In the genomic region with DNA sequence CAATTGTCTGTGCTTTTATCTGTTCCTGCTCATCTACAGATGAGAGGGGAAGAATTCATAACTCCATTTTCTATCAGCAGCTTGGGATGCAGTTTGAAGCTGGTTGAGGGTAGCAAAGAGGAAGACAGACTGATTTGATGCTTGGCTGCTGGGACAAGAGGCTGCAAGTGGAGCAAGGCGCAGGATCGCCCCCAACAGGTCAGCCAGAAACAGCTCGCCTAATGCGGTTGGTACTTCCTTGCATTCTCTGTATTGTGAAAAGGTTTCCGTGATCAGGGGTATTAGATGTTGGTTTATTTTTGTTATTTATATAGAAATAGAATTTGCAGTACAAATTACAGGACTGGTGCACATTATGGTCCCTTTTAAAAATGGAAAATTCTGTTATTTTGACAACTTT, we compare ENCODE assay signal across 7 cellular contexts. TPM values are rescaled to one million over a fixed set of nuclear protein-coding genes. Genes with fewer than 3 reads are reported as not detected.
DNase-seq lines count a peak whose midpoint lies in the region; ATAC-seq and TF ChIP-seq lines count a peak whose summit lies in the region.

No MANE protein-coding gene starts in this region.

- H3K27me3 ChIP-seq in spleen (replicated peaks in 1 of 7): peaks cover 0 to 23% (median 0%) of the 10 kb centered on the region in 7 donors

- POLR2A ChIA-PET in HEK293T (lab: Yijun Ruan, JAX): no interaction called here

- TF ChIP-seq CTCF in spleen (IDR thresholded peaks at IDR 0.05 in 8 of 11, conservative IDR thresholded peaks at IDR 0.05 in 3 of 11): no peak

- H3K36me3 ChIP-seq in spleen: no peaks in the 10 kb centered on the region

- H3K4me3 ChIP-seq in spleen: no peak overlapping the region

- DNase-seq in D341Med (ENCODE audit: low spot score) (peak; percentile 74), HEK293T (ENCODE audit: extremely low spot score) (peak; percentile 35), SK-N-DZ (ENCODE audit: low spot score) (peak; percentile 38), iPS-NIHi7 (ENCODE audit: extremely low spot score) (peak; percentile 77), spleen (no peak), inferior parietal cortex (ENCODE audit: extremely low spot score) (no peak)

- intact Hi-C loops in spleen (cut with DNase I; ENCODE audit: low total_unique reads): no loop called here

- H3K27ac ChIP-seq in spleen: no peak overlapping the region

- 35 to 51% (median 37%) methylated on average over 5 of the region's 5 CpGs for WGBS in spleen, 5 donors

- no peaks in the 10 kb centered on the region for H3K4me1 ChIP-seq in spleen

- peaks cover 0 to 24% (median 10%) of the 10 kb centered on the region in 8 donors for H3K9me3 ChIP-seq in spleen

- CTCF ChIA-PET in HEK293T (lab: Yijun Ruan, JAX): no interaction called here

- no peak for TF ChIP-seq POLR2A in spleen (IDR thresholded peaks at IDR 0.05)

- ATAC-seq in HG02973 (IDR thresholded peaks at IDR 0.05; ENCODE audit: unreplicated experiment): no peak

TF ChIP-seq in HEK293T, 16 proteins besides CTCF, POLR2A, EP300 and RAD21:
- TF ChIP-seq BHLHE40 (IDR thresholded peaks at IDR 0.05; ENCODE audit: borderline replicate concordance): no peak
- TF ChIP-seq ARNT (IDR thresholded peaks at IDR 0.05): no peak
- TF ChIP-seq ELF4 (IDR thresholded peaks at IDR 0.05): no peak
- no peak for TF ChIP-seq SP1 (IDR thresholded peaks at IDR 0.05)
- no peak for TF ChIP-seq SUZ12 (IDR thresholded peaks at IDR 0.05)
- TF ChIP-seq FOXM1 (IDR thresholded peaks at IDR 0.05; ENCODE audit: borderline replicate concordance): no peak
- no peak for TF ChIP-seq HDGF (IDR thresholded peaks at IDR 0.05; ENCODE audit: borderline replicate concordance)
- TF ChIP-seq LEF1 (IDR thresholded peaks at IDR 0.05; ENCODE audit: borderline replicate concordance): no peak
- TF ChIP-seq, protein P1, sequence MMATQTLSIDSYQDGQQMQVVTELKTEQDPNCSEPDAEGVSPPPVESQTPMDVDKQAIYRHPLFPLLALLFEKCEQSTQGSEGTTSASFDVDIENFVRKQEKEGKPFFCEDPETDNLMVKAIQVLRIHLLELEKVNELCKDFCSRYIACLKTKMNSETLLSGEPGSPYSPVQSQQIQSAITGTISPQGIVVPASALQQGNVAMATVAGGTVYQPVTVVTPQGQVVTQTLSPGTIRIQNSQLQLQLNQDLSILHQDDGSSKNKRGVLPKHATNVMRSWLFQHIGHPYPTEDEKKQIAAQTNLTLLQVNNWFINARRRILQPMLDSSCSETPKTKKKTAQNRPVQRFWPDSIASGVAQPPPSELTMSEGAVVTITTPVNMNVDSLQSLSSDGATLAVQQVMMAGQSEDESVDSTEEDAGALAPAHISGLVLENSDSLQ (IDR thresholded peaks at IDR 0.05): no peak
- TF ChIP-seq L3MBTL2 (conservative IDR thresholded peaks at IDR 0.05): no peak
- TF ChIP-seq CTBP1 (IDR thresholded peaks at IDR 0.05; ENCODE audit: borderline replicate concordance): no peak
- TF ChIP-seq FOXA1 (IDR thresholded peaks at IDR 0.05): no peak
- TF ChIP-seq TARDBP (IDR thresholded peaks at IDR 0.05): no peak

RNA-seq across cellular contexts. Expression of gene ZNF883, which starts 40.6 kb away (rescaled TPM):
- polyA plus RNA-seq in SK-N-DZ (2014; cell fraction: cytosol; rRNA removed): 6.5 and 8.4 TPM in 2 replicates
- 4.0 and 7.2 TPM in 2 replicates for polyA plus RNA-seq in SK-N-DZ (2014; cell fraction: nucleus; rRNA removed)
- total RNA-seq in spleen: 1 to 10 TPM in 6 of 7 donors, under 1 TPM in 1; 0.86 to 3.2 (median 1.6) TPM
- 1 to 10 TPM in 2 of 3 donors, under 1 TPM in 1; 0.61 to 1.4 (median 1.1) TPM for polyA plus RNA-seq in spleen

Comparison
In these comparisons a context has a peak if more than half of its experiments do, and no peak if none do; other contexts are left out.
1. DNase-seq: peak in D341Med (single experiment), HEK293T (single experiment), SK-N-DZ (single experiment) and iPS-NIHi7 (single experiment); none in spleen (single experiment) and inferior parietal cortex (single experiment).